ENCODE assay signal across 1 cellular context in genomic region chr2:111209045-111209514, GRCh38.
A peak's percentile ranks its signal among the peaks of the same experiment; 100 is the strongest.
TF ChIP-seq lines count a peak whose summit lies in the region.

No MANE protein-coding gene starts in this region.

TF ChIP-seq in GM12878, 131 proteins besides CTCF, POLR2A, EP300 and RAD21 (continued from another document and continues in another):
- TF ChIP-seq, protein P1, sequence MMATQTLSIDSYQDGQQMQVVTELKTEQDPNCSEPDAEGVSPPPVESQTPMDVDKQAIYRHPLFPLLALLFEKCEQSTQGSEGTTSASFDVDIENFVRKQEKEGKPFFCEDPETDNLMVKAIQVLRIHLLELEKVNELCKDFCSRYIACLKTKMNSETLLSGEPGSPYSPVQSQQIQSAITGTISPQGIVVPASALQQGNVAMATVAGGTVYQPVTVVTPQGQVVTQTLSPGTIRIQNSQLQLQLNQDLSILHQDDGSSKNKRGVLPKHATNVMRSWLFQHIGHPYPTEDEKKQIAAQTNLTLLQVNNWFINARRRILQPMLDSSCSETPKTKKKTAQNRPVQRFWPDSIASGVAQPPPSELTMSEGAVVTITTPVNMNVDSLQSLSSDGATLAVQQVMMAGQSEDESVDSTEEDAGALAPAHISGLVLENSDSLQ (IDR thresholded peaks at IDR 0.05): peak; percentile 87
- TF ChIP-seq, protein P2, sequence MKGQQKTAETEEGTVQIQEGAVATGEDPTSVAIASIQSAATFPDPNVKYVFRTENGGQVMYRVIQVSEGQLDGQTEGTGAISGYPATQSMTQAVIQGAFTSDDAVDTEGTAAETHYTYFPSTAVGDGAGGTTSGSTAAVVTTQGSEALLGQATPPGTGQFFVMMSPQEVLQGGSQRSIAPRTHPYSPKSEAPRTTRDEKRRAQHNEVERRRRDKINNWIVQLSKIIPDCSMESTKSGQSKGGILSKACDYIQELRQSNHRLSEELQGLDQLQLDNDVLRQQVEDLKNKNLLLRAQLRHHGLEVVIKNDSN (IDR thresholded peaks at IDR 0.05; ENCODE audit: borderline replicate concordance, extremely low read length, insufficient read depth, low read depth, low read length): no peak
- TF ChIP-seq EZH2 (IDR thresholded peaks at IDR 0.05; ENCODE audit: borderline replicate concordance, control insufficient read depth, low read depth, low read length): no peak
- TF ChIP-seq, protein P3, sequence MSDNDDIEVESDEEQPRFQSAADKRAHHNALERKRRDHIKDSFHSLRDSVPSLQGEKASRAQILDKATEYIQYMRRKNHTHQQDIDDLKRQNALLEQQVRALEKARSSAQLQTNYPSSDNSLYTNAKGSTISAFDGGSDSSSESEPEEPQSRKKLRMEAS (IDR thresholded peaks at IDR 0.05; ENCODE audit: low read depth, low read length): no peak; the same call in 1 of the 2 replicates
- TF ChIP-seq RUNX3 (IDR thresholded peaks at IDR 0.05; ENCODE audit: low read length): peak; percentile 99
- TF ChIP-seq JUNB (IDR thresholded peaks at IDR 0.05): peak; percentile 51
- peak; percentile 56 for TF ChIP-seq E2F8 (IDR thresholded peaks at IDR 0.05; ENCODE audit: low read depth, partially characterized antibody)
- no peak for TF ChIP-seq POLR2AphosphoS5 (IDR thresholded peaks at IDR 0.05; ENCODE audit: low read length)
- 0 out of 2 replicates have a peak, but pooled peaks have one; percentile 4 for TF ChIP-seq ZNF24 (IDR thresholded peaks at IDR 0.05)
- TF ChIP-seq STAT1 (conservative IDR thresholded peaks at IDR 0.05): no peak
- no peak for TF ChIP-seq NFXL1 (IDR thresholded peaks at IDR 0.05; ENCODE audit: borderline replicate concordance)
- TF ChIP-seq JUND (IDR thresholded peaks at IDR 0.05; ENCODE audit: low read depth, low read length): 0 out of 2 replicates have a peak, but pooled peaks have one; percentile 31
- TF ChIP-seq BMI1 (IDR thresholded peaks at IDR 0.05; ENCODE audit: borderline replicate concordance): peak; percentile 71; the same call in 1 of the 2 replicates
- peak; percentile 86 for TF ChIP-seq NFIC (IDR thresholded peaks at IDR 0.05; ENCODE audit: low read depth, low read length)
- peak; percentile 81 for TF ChIP-seq MEF2A (IDR thresholded peaks at IDR 0.05; ENCODE audit: insufficient read depth, low read depth, low read length)
- no peak; the same call in 1 of the 2 replicates for TF ChIP-seq PAX8 (IDR thresholded peaks at IDR 0.05)
- TF ChIP-seq, protein P4, sequence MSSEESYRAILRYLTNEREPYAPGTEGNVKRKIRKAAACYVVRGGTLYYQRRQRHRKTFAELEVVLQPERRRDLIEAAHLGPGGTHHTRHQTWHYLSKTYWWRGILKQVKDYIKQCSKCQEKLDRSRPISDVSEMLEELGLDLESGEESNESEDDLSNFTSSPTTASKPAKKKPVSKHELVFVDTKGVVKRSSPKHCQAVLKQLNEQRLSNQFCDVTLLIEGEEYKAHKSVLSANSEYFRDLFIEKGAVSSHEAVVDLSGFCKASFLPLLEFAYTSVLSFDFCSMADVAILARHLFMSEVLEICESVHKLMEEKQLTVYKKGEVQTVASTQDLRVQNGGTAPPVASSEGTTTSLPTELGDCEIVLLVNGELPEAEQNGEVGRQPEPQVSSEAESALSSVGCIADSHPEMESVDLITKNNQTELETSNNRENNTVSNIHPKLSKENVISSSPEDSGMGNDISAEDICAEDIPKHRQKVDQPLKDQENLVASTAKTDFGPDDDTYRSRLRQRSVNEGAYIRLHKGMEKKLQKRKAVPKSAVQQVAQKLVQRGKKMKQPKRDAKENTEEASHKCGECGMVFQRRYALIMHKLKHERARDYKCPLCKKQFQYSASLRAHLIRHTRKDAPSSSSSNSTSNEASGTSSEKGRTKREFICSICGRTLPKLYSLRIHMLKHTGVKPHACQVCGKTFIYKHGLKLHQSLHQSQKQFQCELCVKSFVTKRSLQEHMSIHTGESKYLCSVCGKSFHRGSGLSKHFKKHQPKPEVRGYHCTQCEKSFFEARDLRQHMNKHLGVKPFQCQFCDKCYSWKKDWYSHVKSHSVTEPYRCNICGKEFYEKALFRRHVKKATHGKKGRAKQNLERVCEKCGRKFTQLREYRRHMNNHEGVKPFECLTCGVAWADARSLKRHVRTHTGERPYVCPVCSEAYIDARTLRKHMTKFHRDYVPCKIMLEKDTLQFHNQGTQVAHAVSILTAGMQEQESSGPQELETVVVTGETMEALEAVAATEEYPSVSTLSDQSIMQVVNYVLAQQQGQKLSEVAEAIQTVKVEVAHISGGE (CRISPR knock-in tag; IDR thresholded peaks at IDR 0.05): no peak
- no peak for TF ChIP-seq NKRF (conservative IDR thresholded peaks at IDR 0.05)
- TF ChIP-seq MYC (IDR thresholded peaks at IDR 0.05; ENCODE audit: insufficient read depth, insufficient read length, insufficient replicate concordance, low read length, severe bottlenecking): no peak
- TF ChIP-seq WRNIP1 (IDR thresholded peaks at IDR 0.05; ENCODE audit: borderline replicate concordance, low read depth, low read length): no peak
- TF ChIP-seq TBL1XR1 (IDR thresholded peaks at IDR 0.05; ENCODE audit: low read depth, low read length): peak; percentile 81
- TF ChIP-seq FOXK2 (IDR thresholded peaks at IDR 0.05): no peak
- peak; percentile 55 for TF ChIP-seq RAD51 (IDR thresholded peaks at IDR 0.05)
- TF ChIP-seq TARDBP (IDR thresholded peaks at IDR 0.05; ENCODE audit: borderline replicate concordance): no peak
- no peak for TF ChIP-seq TCF7 (IDR thresholded peaks at IDR 0.05; ENCODE audit: borderline replicate concordance)
- no peak for TF ChIP-seq ZBTB4 (CRISPR knock-in tag; IDR thresholded peaks at IDR 0.05)
- TF ChIP-seq, protein P5, sequence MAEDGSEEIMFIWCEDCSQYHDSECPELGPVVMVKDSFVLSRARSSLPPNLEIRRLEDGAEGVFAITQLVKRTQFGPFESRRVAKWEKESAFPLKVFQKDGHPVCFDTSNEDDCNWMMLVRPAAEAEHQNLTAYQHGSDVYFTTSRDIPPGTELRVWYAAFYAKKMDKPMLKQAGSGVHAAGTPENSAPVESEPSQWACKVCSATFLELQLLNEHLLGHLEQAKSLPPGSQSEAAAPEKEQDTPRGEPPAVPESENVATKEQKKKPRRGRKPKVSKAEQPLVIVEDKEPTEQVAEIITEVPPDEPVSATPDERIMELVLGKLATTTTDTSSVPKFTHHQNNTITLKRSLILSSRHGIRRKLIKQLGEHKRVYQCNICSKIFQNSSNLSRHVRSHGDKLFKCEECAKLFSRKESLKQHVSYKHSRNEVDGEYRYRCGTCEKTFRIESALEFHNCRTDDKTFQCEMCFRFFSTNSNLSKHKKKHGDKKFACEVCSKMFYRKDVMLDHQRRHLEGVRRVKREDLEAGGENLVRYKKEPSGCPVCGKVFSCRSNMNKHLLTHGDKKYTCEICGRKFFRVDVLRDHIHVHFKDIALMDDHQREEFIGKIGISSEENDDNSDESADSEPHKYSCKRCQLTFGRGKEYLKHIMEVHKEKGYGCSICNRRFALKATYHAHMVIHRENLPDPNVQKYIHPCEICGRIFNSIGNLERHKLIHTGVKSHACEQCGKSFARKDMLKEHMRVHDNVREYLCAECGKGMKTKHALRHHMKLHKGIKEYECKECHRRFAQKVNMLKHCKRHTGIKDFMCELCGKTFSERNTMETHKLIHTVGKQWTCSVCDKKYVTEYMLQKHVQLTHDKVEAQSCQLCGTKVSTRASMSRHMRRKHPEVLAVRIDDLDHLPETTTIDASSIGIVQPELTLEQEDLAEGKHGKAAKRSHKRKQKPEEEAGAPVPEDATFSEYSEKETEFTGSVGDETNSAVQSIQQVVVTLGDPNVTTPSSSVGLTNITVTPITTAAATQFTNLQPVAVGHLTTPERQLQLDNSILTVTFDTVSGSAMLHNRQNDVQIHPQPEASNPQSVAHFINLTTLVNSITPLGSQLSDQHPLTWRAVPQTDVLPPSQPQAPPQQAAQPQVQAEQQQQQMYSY (CRISPR knock-in tag; IDR thresholded peaks at IDR 0.05): no peak
- peak; percentile 91 for TF ChIP-seq CBFB (IDR thresholded peaks at IDR 0.05; ENCODE audit: low read depth)
- no peak for TF ChIP-seq BCLAF1 (IDR thresholded peaks at IDR 0.05)
- no peak for TF ChIP-seq IRF5 (IDR thresholded peaks at IDR 0.05; ENCODE audit: borderline replicate concordance)
- peak; percentile 56; the same call in 1 of the 2 replicates for TF ChIP-seq CHD2 (IDR thresholded peaks at IDR 0.05; ENCODE audit: borderline replicate concordance, low read depth, low read length)
- peak; percentile 52; the same call in 1 of the 2 replicates for TF ChIP-seq IRF4 (IDR thresholded peaks at IDR 0.05; ENCODE audit: low read depth, low read length)
- no peak for TF ChIP-seq SUZ12 (IDR thresholded peaks at IDR 0.05; ENCODE audit: unreplicated experiment)
- no peak for TF ChIP-seq SREBF1 (IDR thresholded peaks at IDR 0.05; ENCODE audit: low read length)
- TF ChIP-seq RB1 (IDR thresholded peaks at IDR 0.05; ENCODE audit: borderline replicate concordance): no peak
- no peak for TF ChIP-seq HDAC6 (IDR thresholded peaks at IDR 0.05; ENCODE audit: unreplicated experiment)
- TF ChIP-seq ZZZ3 (IDR thresholded peaks at IDR 0.05; ENCODE audit: control insufficient read depth, insufficient read length, low read depth): no peak
